ENCODE assay signal across 1 cellular context in the genomic region with DNA sequence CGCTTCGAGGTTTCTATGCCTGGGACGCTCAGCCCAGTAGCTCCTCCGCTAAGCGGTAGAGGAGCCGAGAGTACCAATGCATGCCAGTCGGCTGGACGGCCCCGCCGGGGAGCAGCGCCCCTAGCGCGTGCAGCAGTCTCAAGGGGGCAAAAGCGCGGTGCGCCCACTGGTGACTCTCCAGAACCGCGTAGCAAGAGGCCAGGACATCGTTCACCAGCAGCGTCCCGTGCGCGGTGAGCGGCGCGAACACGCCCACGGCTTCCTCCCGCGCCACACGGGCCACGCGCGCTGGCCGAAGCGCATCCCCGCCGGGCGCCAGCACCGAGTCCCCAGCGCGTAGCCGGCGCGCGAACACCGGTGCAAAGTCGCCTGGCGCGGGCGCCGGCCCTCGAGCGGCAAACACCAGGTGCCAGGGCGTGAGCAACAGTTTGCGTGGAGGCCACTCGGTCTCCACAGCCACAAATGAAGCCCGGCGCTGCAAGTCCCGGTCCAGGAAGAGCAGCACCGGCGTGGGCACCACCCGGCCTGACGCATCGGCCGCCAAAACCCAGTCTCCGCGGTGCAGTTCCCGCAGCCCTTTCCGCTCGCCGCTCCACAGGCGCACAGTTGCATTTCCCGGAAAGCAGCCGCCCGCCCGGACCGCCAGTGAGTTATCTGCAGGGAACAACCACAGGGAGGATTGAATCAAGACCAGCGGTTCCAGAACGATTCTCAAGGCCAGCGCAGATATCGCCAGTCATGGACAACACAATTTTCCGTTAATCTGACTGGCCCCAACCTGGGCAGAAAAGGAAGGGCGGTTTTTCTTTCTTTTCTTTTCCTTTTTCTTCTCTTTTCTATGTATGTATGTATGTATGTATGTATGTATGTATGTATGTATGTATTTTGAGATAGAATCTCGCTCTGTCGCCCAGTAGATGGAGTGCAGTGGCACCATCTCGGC.
TF ChIP-seq lines count a peak whose summit lies in the region.

No MANE protein-coding gene starts in this region.

TF ChIP-seq in SK-N-SH, 30 proteins besides CTCF, POLR2A, EP300 and RAD21 (continued from another document):
- no peak for TF ChIP-seq MAX (IDR thresholded peaks at IDR 0.05; ENCODE audit: low read depth)
